1 cellular context compared by ENCODE assay signal in genomic region chr9:121741198-121741918, GRCh38.
TF ChIP-seq lines count a peak whose summit lies in the region.

No MANE protein-coding gene starts in this region.

TF ChIP-seq in IMR-90, 13 proteins besides CTCF, POLR2A, EP300 and RAD21 (continued from another document):
- TF ChIP-seq, protein P1, sequence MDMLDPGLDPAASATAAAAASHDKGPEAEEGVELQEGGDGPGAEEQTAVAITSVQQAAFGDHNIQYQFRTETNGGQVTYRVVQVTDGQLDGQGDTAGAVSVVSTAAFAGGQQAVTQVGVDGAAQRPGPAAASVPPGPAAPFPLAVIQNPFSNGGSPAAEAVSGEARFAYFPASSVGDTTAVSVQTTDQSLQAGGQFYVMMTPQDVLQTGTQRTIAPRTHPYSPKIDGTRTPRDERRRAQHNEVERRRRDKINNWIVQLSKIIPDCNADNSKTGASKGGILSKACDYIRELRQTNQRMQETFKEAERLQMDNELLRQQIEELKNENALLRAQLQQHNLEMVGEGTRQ (IDR thresholded peaks at IDR 0.05; ENCODE audit: low read depth, low read length): no peak
